ENCODE assay signal across 19 cellular contexts in genomic region chr14:24975393-24975792, GRCh38.
A peak's percentile ranks its signal among the peaks of the same experiment; 100 is the strongest.
DNase-seq lines count a peak whose midpoint lies in the region; ATAC-seq and TF ChIP-seq lines count a peak whose summit lies in the region.
"Had no signal": no experiment of that assay in that cellular context is flagged by ENCODE, and none has a peak within 500 bp of the region (broad histone marks: within the 10 kb centered on the region; RNA-seq: fewer than 3 reads in every experiment).

No MANE protein-coding gene starts in this region.

- TF ChIP-seq CTCF in left ventricle myocardium inferior (IDR thresholded peaks at IDR 0.05; ENCODE audit: borderline replicate concordance): no peak
- TF ChIP-seq CTCF in esophagus squamous epithelium (IDR thresholded peaks at IDR 0.05): no peak
- no peak for TF ChIP-seq CTCF in omental fat pad (IDR thresholded peaks at IDR 0.05)
- TF ChIP-seq CTCF in testis (IDR thresholded peaks at IDR 0.05): no peak

- ATAC-seq in Right ventricle myocardium inferior (no peak), omental fat pad (ENCODE audit: low FRiP score) (peak; percentile 66)
- ATAC-seq: GM23338, HCT116 had no signal

- H3K9me3 ChIP-seq in left ventricle myocardium inferior (replicated peaks) (no peaks in the 10 kb centered on the region), esophagus squamous epithelium (no peaks in the 10 kb centered on the region), testis (no peaks in the 10 kb centered on the region)
- H3K9me3 ChIP-seq: BE2C; BLaER1 treated with 17β-estradiol and CSF1 and Interleukin-3, amounts not matched to agents 10 nM and 100 nM had no signal

- intact Hi-C loops in left ventricle myocardium inferior (cut with micrococcal nuclease) (no loop called here), Right ventricle myocardium inferior (cut with DNase I) (no loop called here), esophagus squamous epithelium (cut with DNase I) (no loop called here), testis (cut with DNase I; ENCODE audit: low total_unique reads) (no loop called here)

- TF ChIP-seq POLR2A in esophagus squamous epithelium (IDR thresholded peaks at IDR 0.05) (no peak), testis (IDR thresholded peaks at IDR 0.05) (no peak)

- no peaks in the 10 kb centered on the region for H3K36me3 ChIP-seq in left ventricle myocardium inferior
- H3K36me3 ChIP-seq in esophagus squamous epithelium: no peaks in the 10 kb centered on the region
- H3K36me3 ChIP-seq in testis (ENCODE audit: low read depth, missing control alignments): no peaks in the 10 kb centered on the region
- H3K36me3 ChIP-seq: BE2C; BLaER1 treated with 17β-estradiol and CSF1 and Interleukin-3, amounts not matched to agents 10 nM and 100 nM had no signal

- WGBS in esophagus squamous epithelium, 2 donors: 67 to 69% methylated on average over 2 of the region's 2 CpGs
- 64 to 67% methylated on average over 2 of the region's 2 CpGs for WGBS in testis, 2 donors

- H3K4me3 ChIP-seq in left ventricle myocardium inferior (no peak overlapping the region), esophagus squamous epithelium (no peak overlapping the region), testis (no peak overlapping the region)
- H3K4me3 ChIP-seq: BLaER1 treated with 17β-estradiol and CSF1 and Interleukin-3, amounts not matched to agents 10 nM and 100 nM; GM23338 had no signal

- DNase-seq in left ventricle myocardium inferior (no peak), Right ventricle myocardium inferior (ENCODE audit: missing footprints) (no peak), esophagus squamous epithelium (lab: John Stamatoyannopoulos, UW) (no peak), omental fat pad (ENCODE audit: low spot score) (no peak), AG08396 (ENCODE audit: low spot score) (no peak), testis (no peak)
- DNase-seq: AML-193; BE2C; Calu3; CD4-positive, alpha-beta T cell; COR-L47; DMS53; DMS79 treated with DMSO at 0.1 percent for 48 hours; GF-D8; H9 had no signal

- H3K27me3 ChIP-seq in left ventricle myocardium inferior (ENCODE audit: low read depth): no peaks in the 10 kb centered on the region
- no peaks in the 10 kb centered on the region for H3K27me3 ChIP-seq in esophagus squamous epithelium
- H3K27me3 ChIP-seq in testis: no peaks in the 10 kb centered on the region
- H3K27me3 ChIP-seq: BE2C; BLaER1 treated with 17β-estradiol and CSF1 and Interleukin-3, amounts not matched to agents 10 nM and 100 nM had no signal

- H3K27ac ChIP-seq in left ventricle myocardium inferior (replicated peaks): peak overlapping the region; percentile 67
- peak overlapping the region in 3 of 4 donors; percentile 0 to 17 (median 5) for H3K27ac ChIP-seq in esophagus squamous epithelium
- no peak overlapping the region for H3K27ac ChIP-seq in testis
- H3K27ac ChIP-seq: 22Rv1; BLaER1 treated with 17β-estradiol and CSF1 and Interleukin-3, amounts not matched to agents 10 nM and 100 nM had no signal

- H3K4me1 ChIP-seq in left ventricle myocardium inferior (peaks cover 74% of the 10 kb centered on the region), esophagus squamous epithelium (peaks cover 0 to 19% (median 0%) of the 10 kb centered on the region in 3 donors), testis (no peaks in the 10 kb centered on the region)
- H3K4me1 ChIP-seq: BE2C; BLaER1 treated with 17β-estradiol and CSF1 and Interleukin-3, amounts not matched to agents 10 nM and 100 nM had no signal

Comparison
In these comparisons a context has a peak if more than half of its experiments do, and no peak if none do; other contexts are left out.
1. H3K27ac ChIP-seq: peak in left ventricle myocardium inferior (single experiment) and esophagus squamous epithelium (3 of 4); none in testis (0 of 2).